ENCODE assay signal across 8 cellular contexts in genomic region chr4:189941005-189941450, GRCh38. TPM values are rescaled to one million over a fixed set of nuclear protein-coding genes. Genes with fewer than 3 reads are reported as not detected.
DNase-seq lines count a peak whose midpoint lies in the region; ATAC-seq and TF ChIP-seq lines count a peak whose summit lies in the region.

No MANE protein-coding gene starts in this region.

- peaks cover 0 to 33% (median 8%) of the 10 kb centered on the region in 4 donors for H3K4me1 ChIP-seq in tibial nerve

- no peak for TF ChIP-seq CTCF in tibial nerve (IDR thresholded peaks at IDR 0.05)

- no peaks in the 10 kb centered on the region for H3K9me3 ChIP-seq in tibial nerve

- H3K9me3 Mint-ChIP-seq in activated naive CD8-positive, alpha-beta T cell treated with anti-CD3 and anti-CD28 coated beads, Interleukin-2, amount 10 ng/mL, durations not matched to agents 7 days and 5 days, result no peaks in the 10 kb centered on the region

- TF ChIP-seq EP300 in tibial nerve (IDR thresholded peaks at IDR 0.05), result no peak

- peaks cover 40% of the 10 kb centered on the region for H3K4me1 Mint-ChIP-seq in activated naive CD8-positive, alpha-beta T cell treated with anti-CD3 and anti-CD28 coated beads, Interleukin-2, amount 10 ng/mL, durations not matched to agents 7 days and 5 days

- peak overlapping the region; percentile 97 for H3K4me3 Mint-ChIP-seq in activated naive CD8-positive, alpha-beta T cell treated with anti-CD3 and anti-CD28 coated beads, Interleukin-2, amount 10 ng/mL, durations not matched to agents 7 days and 5 days

- peaks cover 40% of the 10 kb centered on the region for H3K36me3 Mint-ChIP-seq in activated naive CD8-positive, alpha-beta T cell treated with anti-CD3 and anti-CD28 coated beads, Interleukin-2, amount 10 ng/mL, durations not matched to agents 7 days and 5 days

- H3K27me3 ChIP-seq in tibial nerve, result no peaks in the 10 kb centered on the region

- no peak for ATAC-seq in activated naive CD8-positive, alpha-beta T cell treated with anti-CD3 and anti-CD28 coated beads, Interleukin-2, amount 10 ng/mL, durations not matched to agents 7 days and 5 days (ENCODE audit: low read depth)
- ATAC-seq in left colon, result peak; percentile 55
- ATAC-seq in GM19397 (IDR thresholded peaks at IDR 0.05; ENCODE audit: unreplicated experiment), result no peak
- no peak for ATAC-seq in HG03439 (IDR thresholded peaks at IDR 0.05; ENCODE audit: unreplicated experiment)

- peak overlapping the region; percentile 57 to 91 (median 90) for H3K27ac ChIP-seq in tibial nerve

- WGBS in tibial nerve, 2 donors, result 2 to 6% methylated on average over 23 to 27 of the region's 31 CpGs

- intact Hi-C loops in left colon (cut with DNase I, micrococcal nuclease), result no loop called here

- peak overlapping the region; percentile 70 to 95 (median 84) for H3K4me3 ChIP-seq in tibial nerve

- POLR2A ChIA-PET in activated naive CD8-positive, alpha-beta T cell treated with anti-CD3 and anti-CD28 coated beads, Interleukin-2, amount 10 ng/mL, durations not matched to agents 7 days and 5 days (lab: Charles Lee), result interaction anchor here (0.7 to 1.0 kb wide), 2 partner anchors 9 to 32 kb away, joined by 3 read pairs; no protein-coding TSS in a partner anchor

- TF ChIP-seq POLR2A in tibial nerve (IDR thresholded peaks at IDR 0.05), result no peak

- H3K36me3 ChIP-seq in tibial nerve, result peaks cover 0 to 10% (median 0%) of the 10 kb centered on the region in 3 donors

- H3K27ac Mint-ChIP-seq in activated naive CD8-positive, alpha-beta T cell treated with anti-CD3 and anti-CD28 coated beads, Interleukin-2, amount 10 ng/mL, durations not matched to agents 7 days and 5 days, result peak overlapping the region; percentile 100

- peak; percentile 82 for DNase-seq in activated CD8-positive, alpha-beta memory T cell treated with anti-CD3 and anti-CD28 coated beads for 24 hours
- DNase-seq in activated CD8-positive, alpha-beta memory T cell treated with anti-CD3 and anti-CD28 coated beads, Interleukin-2, amount 50 U/mL, for 48 hours, result no peak
- no peak for DNase-seq in activated naive CD8-positive, alpha-beta T cell treated with anti-CD3 and anti-CD28 coated beads, Interleukin-2, amount 10 ng/mL, durations not matched to agents 7 days and 5 days
- DNase-seq in left colon (no peak), tibial nerve (ENCODE audit: low spot score in 2 of 2) (no peak), NCI-H510A (lab: John Stamatoyannopoulos, UW) (no peak)

- no peaks in the 10 kb centered on the region for H3K27me3 Mint-ChIP-seq in activated naive CD8-positive, alpha-beta T cell treated with anti-CD3 and anti-CD28 coated beads, Interleukin-2, amount 10 ng/mL, durations not matched to agents 7 days and 5 days

RNA-seq across cellular contexts. Expression of gene FRG1, which starts 0.4 kb away (rescaled TPM):
- total RNA-seq in activated naive CD8-positive, alpha-beta T cell treated with anti-CD3 and anti-CD28 coated beads, Interleukin-2, amount 10 ng/mL, durations not matched to agents 7 days and 5 days, result 10 to 100 TPM; 62.6 to 68.8 TPM
- total RNA-seq in left colon (10 to 100 TPM; 25.2 to 34.5 TPM), tibial nerve (10 to 100 TPM; 37.9 to 67.0 (median 49.6) TPM)
